1 cellular context compared by ENCODE assay signal in genomic region chr4:186170966-186171365, GRCh38.
TF ChIP-seq lines count a peak whose summit lies in the region.

No MANE protein-coding gene starts in this region.

TF ChIP-seq in K562, 482 proteins besides CTCF, POLR2A, EP300 and RAD21 (continued from another document):
- TF ChIP-seq EWSR1 (IDR thresholded peaks at IDR 0.05; ENCODE audit: borderline replicate concordance, low read depth, partially characterized antibody), result no peak
TF ChIP-seq in K562: peak in this region for 1.
